Comparison of ENCODE assay signal across 16 cellular contexts in the genomic region with DNA sequence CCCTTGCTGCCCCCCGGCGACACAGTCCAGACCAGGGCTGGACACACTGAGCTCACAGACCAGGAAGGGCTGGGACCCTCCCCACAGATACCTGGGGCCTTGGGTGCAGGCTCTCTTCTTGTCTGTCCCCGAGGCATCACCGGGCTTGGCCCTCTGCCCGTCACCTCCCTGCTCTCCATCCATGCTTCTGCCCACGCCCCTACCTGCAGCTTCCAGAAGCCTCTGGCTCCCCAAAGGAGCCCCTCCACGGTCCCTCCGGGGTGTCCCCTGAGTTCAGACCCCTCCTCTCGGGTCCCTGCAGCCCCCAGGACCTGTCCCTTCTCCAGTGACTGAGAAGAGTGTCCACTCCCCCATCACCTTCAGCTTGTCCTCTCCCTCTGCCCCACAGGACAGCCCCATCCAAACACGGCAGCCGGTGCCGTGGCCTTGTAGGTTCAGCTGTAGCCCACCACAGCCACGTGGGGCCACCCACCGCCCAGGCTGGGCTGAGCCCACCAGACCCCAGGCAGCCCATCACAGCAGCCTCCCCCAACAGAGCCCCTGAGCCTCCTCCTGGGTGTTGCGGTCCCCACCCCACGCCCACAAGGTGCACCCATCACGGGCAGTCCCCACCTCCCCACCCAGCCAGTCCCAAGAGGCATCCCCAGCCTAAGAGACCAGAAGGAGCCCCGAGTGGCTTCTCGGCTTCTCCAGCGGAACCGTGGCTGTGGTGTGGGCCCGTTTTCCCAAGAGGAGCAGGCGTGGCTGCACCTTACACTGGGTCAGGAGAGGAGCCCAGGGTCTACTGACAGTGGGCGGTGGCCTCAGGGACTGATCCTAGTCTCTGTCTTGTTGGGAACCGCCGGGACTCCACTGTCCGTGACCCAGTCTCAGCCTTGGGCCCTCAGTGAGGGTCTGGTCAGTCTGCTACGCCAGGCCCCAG. TPM values are rescaled to one million over a fixed set of nuclear protein-coding genes. Genes with fewer than 3 reads are reported as not detected.
DNase-seq lines count a peak whose midpoint lies in the region; ATAC-seq and TF ChIP-seq lines count a peak whose summit lies in the region.
"Had no signal": no experiment of that assay in that cellular context is flagged by ENCODE, and none has a peak within 500 bp of the region (broad histone marks: within the 10 kb centered on the region; RNA-seq: fewer than 3 reads in every experiment).

No MANE protein-coding gene starts in this region.

- H3K36me3 ChIP-seq in BLaER1 = no peaks in the 10 kb centered on the region
- H3K36me3 ChIP-seq in RWPE2 (ENCODE audit: low read depth) = no peaks in the 10 kb centered on the region
- no peaks in the 10 kb centered on the region for H3K36me3 ChIP-seq in spleen

- H3K4me1 ChIP-seq in BLaER1 = peaks cover 36% of the 10 kb centered on the region
- no peaks in the 10 kb centered on the region for H3K4me1 ChIP-seq in RWPE2 (ENCODE audit: insufficient read depth, poor library complexity, severe bottlenecking)
- H3K4me1 ChIP-seq in spleen = no peaks in the 10 kb centered on the region

- peak; percentile 55 for DNase-seq in RWPE2 (ENCODE audit: low spot score)
- DNase-seq in islet precursor cell = peak; percentile 42
- peak; percentile 66 for DNase-seq in spleen
- DNase-seq in A172 (ENCODE audit: low spot score) = no peak
- DNase-seq in SK-N-DZ (ENCODE audit: low spot score) = no peak
- no peak for DNase-seq in activated gamma-delta T cell (lab: John Stamatoyannopoulos, UW)
- DNase-seq: COR-L47, HFFc6, NCI-H1092 treated with DMSO at 0.1 percent for 48 hours, NCI-H146, NCI-H2029 treated with DMSO at 0.1 percent for 48 hours, NCI-H2171, NCI-H526 had no signal

- no peak for TF ChIP-seq POLR2A in spleen (IDR thresholded peaks at IDR 0.05)

- H3K4me3 ChIP-seq in BLaER1 (no peak overlapping the region), RWPE2 (ENCODE audit: severe bottlenecking) (no peak overlapping the region), spleen (no peak overlapping the region)
- H3K4me3 ChIP-seq: K562, SK-N-MC had no signal

- no peaks in the 10 kb centered on the region for H4K20me1 ChIP-seq in BLaER1

- peak overlapping the region; percentile 49 for H3K4me2 ChIP-seq in BLaER1

- peak overlapping the region; percentile 30; the same call in 1 of the 2 replicates for H3K27ac ChIP-seq in BLaER1
- no peak overlapping the region for H3K27ac ChIP-seq in RWPE2 (ENCODE audit: poor library complexity, severe bottlenecking)
- H3K27ac ChIP-seq in spleen = no peak overlapping the region
- H3K27ac ChIP-seq: SK-N-MC had no signal

- H3K9ac ChIP-seq in BLaER1 = peak overlapping the region; percentile 38; the same call in 1 of the 2 replicates

- WGBS in spleen, 5 donors = 75 to 91% (median 86%) methylated on average over 20 to 28 of the region's 28 CpGs

- TF ChIP-seq CTCF in RWPE2 (IDR thresholded peaks at IDR 0.05; ENCODE audit: poor library complexity, severe bottlenecking) (no peak), spleen (IDR thresholded peaks at IDR 0.05 in 8 of 11, conservative IDR thresholded peaks at IDR 0.05 in 3 of 11) (no peak)

- intact Hi-C loops in spleen (cut with DNase I; ENCODE audit: low total_unique reads) = no loop called here

- peaks cover 20% of the 10 kb centered on the region for H3K9me3 ChIP-seq in BLaER1
- no peaks in the 10 kb centered on the region for H3K9me3 ChIP-seq in RWPE2 (ENCODE audit: severe bottlenecking)
- peaks cover 0 to 6% (median 1%) of the 10 kb centered on the region in 8 donors for H3K9me3 ChIP-seq in spleen

- H3K27me3 ChIP-seq in BLaER1 (no peaks in the 10 kb centered on the region), RWPE2 (ENCODE audit: insufficient read depth, poor library complexity, severe bottlenecking) (no peaks in the 10 kb centered on the region), spleen (replicated peaks in 1 of 7) (no peaks in the 10 kb centered on the region)

- ATAC-seq in RWPE2 (ENCODE audit: low read depth) = no peak
- ATAC-seq: K562 had no signal

RNA-seq across cellular contexts. Expression of a gene that starts 53.1 kb away (rescaled TPM):
- total RNA-seq in spleen = 10 to 100 TPM in 2 of 7 donors, 1 to 10 TPM in 5; 4.5 to 11.0 (median 8.2) TPM
- polyA plus RNA-seq in spleen = 10 to 100 TPM; 19.6 to 44.5 (median 24.5) TPM
- 32.4 and 35.2 TPM in 2 replicates for total RNA-seq in A172 (2014; rRNA removed; shearing (Covaris generic))
- polyA plus RNA-seq in SK-N-DZ (2014; cell fraction: cytosol; rRNA removed) = 205 and 267 TPM in 2 replicates
- polyA plus RNA-seq in SK-N-DZ (2014; cell fraction: nucleus; rRNA removed) = 123 and 129 TPM in 2 replicates

RNA-seq across cellular contexts. Expression of a gene that starts 54.3 kb away (rescaled TPM):
- total RNA-seq in spleen = 10 to 100 TPM; 32.1 to 73.9 (median 48.9) TPM
- polyA plus RNA-seq in spleen = 10 to 100 TPM; 34.3 to 49.3 (median 46.0) TPM
- 74.5 and 116 TPM in 2 replicates for total RNA-seq in A172 (2014; rRNA removed; shearing (Covaris generic))
- polyA plus RNA-seq in SK-N-DZ (2014; cell fraction: cytosol; rRNA removed) = 86.8 and 105 TPM in 2 replicates
- polyA plus RNA-seq in SK-N-DZ (2014; cell fraction: nucleus; rRNA removed) = 52.7 and 56.0 TPM in 2 replicates

Comparison
In these comparisons a context has a peak if more than half of its experiments do, and no peak if none do; other contexts are left out.
1. DNase-seq: peak in RWPE2 (single experiment), islet precursor cell (single experiment) and spleen (single experiment); none in A172 (single experiment), SK-N-DZ (single experiment) and activated gamma-delta T cell (single experiment).